In genomic region chr1:169893645-169894423, GRCh38 we compare ENCODE assay signal across 8 cellular contexts. TPM values are rescaled to one million over a fixed set of nuclear protein-coding genes. Genes with fewer than 3 reads are reported as not detected.
DNase-seq lines count a peak whose midpoint lies in the region; TF ChIP-seq lines count a peak whose summit lies in the region.

Gene SCYL3 (minus strand): TSS chr1:169893896. CDS start chr1:169888840, 5,056 bp downstream.

- H2AFZ ChIP-seq in MM.1S (ENCODE audit: low read length), result peak within 1 kb of the TSS; percentile 75
- peak within 1 kb of the TSS; percentile 82 for H2AFZ ChIP-seq in neural cell (ENCODE audit: low read depth, low read length)

- H3K79me2 ChIP-seq in MM.1S (ENCODE audit: low read length) (peaks cover 45% of the 10 kb centered on the region), neural cell (replicated peaks; ENCODE audit: insufficient read depth, low read length) (peaks cover 11% of the 10 kb centered on the region)

- peak; percentile 81 for TF ChIP-seq EP300 in neural cell (conservative IDR thresholded peaks at IDR 0.05; ENCODE audit: poor library complexity, severe bottlenecking)
- TF ChIP-seq EP300 in stomach (IDR thresholded peaks at IDR 0.05), result no peak

- in situ Hi-C loops in HAP-1 (cut with MboI; ENCODE audit: low sequenced_read_pairs), result no loop called here

- H3F3A ChIP-seq in MM.1S (ENCODE audit: insufficient read depth, low read length) (0 out of 2 replicates have a peak, but pooled peaks cover 6% of the 10 kb centered on the region), neural cell (ENCODE audit: insufficient read depth, low read length, poor library complexity, severe bottlenecking) (no peaks in the 10 kb centered on the region)

- no peaks in the 10 kb centered on the region for H4K20me1 ChIP-seq in MM.1S (ENCODE audit: insufficient read depth, low read length)
- H4K20me1 ChIP-seq in neural cell (ENCODE audit: insufficient read depth), result no peaks in the 10 kb centered on the region

- TF ChIP-seq CTCF in MM.1S (IDR thresholded peaks at IDR 0.05; ENCODE audit: low read length) (no peak), fibroblast of villous mesenchyme (IDR thresholded peaks at IDR 0.05; ENCODE audit: insufficient read depth, low read depth, low read length) (no peak), neural cell (IDR thresholded peaks at IDR 0.05; ENCODE audit: poor library complexity, severe bottlenecking) (peak; percentile 39), stomach (IDR thresholded peaks at IDR 0.05) (no peak)

- DNase-seq in HAP-1 (ENCODE audit: low spot score in 2 of 2), result peak; percentile 94 to 97
- peak; percentile 99 for DNase-seq in MM.1S
- peak; percentile 95 for DNase-seq in SIG-M5 (lab: John Stamatoyannopoulos, UW)
- DNase-seq in activated gamma-delta T cell treated with Interleukin-2 at 50 U/mL for 16 hours, result peak; percentile 86
- peak; percentile 99 for DNase-seq in fibroblast of villous mesenchyme (ENCODE audit: low read depth)
- DNase-seq in stomach, result peak; percentile 93

- H3K4me3 ChIP-seq in HAP-1, result peak within 1 kb of the TSS; percentile 68
- peak within 1 kb of the TSS; percentile 92 for H3K4me3 ChIP-seq in MM.1S (ENCODE audit: low read length)
- H3K4me3 ChIP-seq in fibroblast of villous mesenchyme (ENCODE audit: low read depth, low read length), result peak within 1 kb of the TSS; percentile 83
- H3K4me3 ChIP-seq in neural cell (ENCODE audit: low read length), result peak within 1 kb of the TSS; percentile 86
- H3K4me3 ChIP-seq in stomach, result peak within 1 kb of the TSS; percentile 81 to 98 (median 92)

- H3K9ac ChIP-seq in ES-I3 (ENCODE audit: low read depth, low read length) (peak within 1 kb of the TSS; percentile 81), MM.1S (ENCODE audit: low read length) (peak within 1 kb of the TSS; percentile 89), neural cell (ENCODE audit: low read length) (peak within 1 kb of the TSS; percentile 92)

- peak in 2 of 4 donors; percentile 19 to 72 for TF ChIP-seq POLR2A in stomach (IDR thresholded peaks at IDR 0.05)

- no peaks in the 10 kb centered on the region for H3K27me3 ChIP-seq in HAP-1 (ENCODE audit: low read depth)
- no peaks in the 10 kb centered on the region for H3K27me3 ChIP-seq in MM.1S (replicated peaks; ENCODE audit: insufficient read depth, low read length)
- no peaks in the 10 kb centered on the region for H3K27me3 ChIP-seq in neural cell (ENCODE audit: insufficient read depth, low read depth, low read length)
- H3K27me3 ChIP-seq in stomach, result peaks cover 0 to 1% (median 0%) of the 10 kb centered on the region in 3 donors

- peaks cover 13% of the 10 kb centered on the region; the same call in 1 of the 2 replicates for H3K4me1 ChIP-seq in ES-I3 (ENCODE audit: insufficient read depth, low read length)
- H3K4me1 ChIP-seq in HAP-1, result peaks cover 11% of the 10 kb centered on the region
- peaks cover 25% of the 10 kb centered on the region for H3K4me1 ChIP-seq in MM.1S (ENCODE audit: low read length)
- peaks cover 13 to 46% (median 32%) of the 10 kb centered on the region in 4 donors for H3K4me1 ChIP-seq in stomach

- H3K9me3 ChIP-seq in ES-I3 (ENCODE audit: control insufficient read depth, insufficient read depth, low read length) (no peaks in the 10 kb centered on the region), HAP-1 (no peaks in the 10 kb centered on the region), MM.1S (replicated peaks; ENCODE audit: insufficient read depth, low read length) (no peaks in the 10 kb centered on the region), neural cell (ENCODE audit: low read length) (no peaks in the 10 kb centered on the region), stomach (no peaks in the 10 kb centered on the region)

- H3K27ac ChIP-seq in MM.1S (ENCODE audit: low read length) (peak within 1 kb of the TSS; percentile 79), neural cell (ENCODE audit: low read length) (peak within 1 kb of the TSS; percentile 86), stomach (peak within 1 kb of the TSS; percentile 95 to 99 (median 99))

- TF ChIP-seq RAD21 in neural cell (conservative IDR thresholded peaks at IDR 0.05), result no peak

- H3K4me2 ChIP-seq in MM.1S (ENCODE audit: low read depth, low read length) (peak within 1 kb of the TSS; percentile 75), neural cell (ENCODE audit: low read length) (peak within 1 kb of the TSS; percentile 50)

- intact Hi-C loops in stomach (cut with DNase I; ENCODE audit: low total_unique reads), result no loop called here

- H3K36me3 ChIP-seq in ES-I3 (ENCODE audit: insufficient read depth, low read length) (no peaks in the 10 kb centered on the region), HAP-1 (replicated peaks) (no peaks in the 10 kb centered on the region), MM.1S (replicated peaks; ENCODE audit: insufficient read depth, low read length) (no peaks in the 10 kb centered on the region), neural cell (ENCODE audit: insufficient read depth, low read length) (no peaks in the 10 kb centered on the region), stomach (no peaks in the 10 kb centered on the region)

- H3K9me2 ChIP-seq in MM.1S (replicated peaks; ENCODE audit: insufficient read depth, low read length) (no peaks in the 10 kb centered on the region), neural cell (ENCODE audit: insufficient read depth, low read length) (no peaks in the 10 kb centered on the region)

- 0 to 1% (median 0%) methylated on average over 21 to 52 of the region's 52 CpGs for WGBS in stomach, 5 donors

TF ChIP-seq in neural cell, 6 proteins besides CTCF, POLR2A, EP300 and RAD21:
- no peak for TF ChIP-seq EZH2 (IDR thresholded peaks at IDR 0.05; ENCODE audit: borderline replicate concordance, insufficient read depth, low read length, poor library complexity, severe bottlenecking)
- TF ChIP-seq MXI1 (conservative IDR thresholded peaks at IDR 0.05; ENCODE audit: poor library complexity, severe bottlenecking), result peak; percentile 34
- TF ChIP-seq SMC3 (conservative IDR thresholded peaks at IDR 0.05; ENCODE audit: poor library complexity), result no peak
- peak; percentile 75 for TF ChIP-seq TAF1 (IDR thresholded peaks at IDR 0.05; ENCODE audit: low read depth)
- peak; percentile 88 for TF ChIP-seq POLR2AphosphoS5 (IDR thresholded peaks at IDR 0.05)
- peak; percentile 93 for TF ChIP-seq REST (IDR thresholded peaks at IDR 0.05; ENCODE audit: borderline replicate concordance)

RNA-seq across cellular contexts. Expression of gene SCYL3, which starts in this region (rescaled TPM):
- total RNA-seq in fibroblast of villous mesenchyme, result 8.4 and 10.4 TPM in 2 replicates
- polyA plus RNA-seq in neural cell, result 11.0 and 13.1 TPM in 2 replicates
- 14.6 and 16.3 TPM in 2 replicates for polyA minus RNA-seq in neural cell
- total RNA-seq in stomach, result 10 to 100 TPM in 3 of 5 donors, 1 to 10 TPM in 2; 2.3 to 17.1 (median 10.9) TPM
- 1 to 10 TPM; 3.5 to 5.0 (median 4.3) TPM for polyA plus RNA-seq in stomach

Comparison
In these comparisons a context has a peak if more than half of its experiments do, and no peak if none do; other contexts are left out.
1. Peak in every context shown above with its lines: DNase-seq, H3K4me3 ChIP-seq and H3K27ac ChIP-seq.